20 cellular contexts compared by ENCODE assay signal in the genomic region with DNA sequence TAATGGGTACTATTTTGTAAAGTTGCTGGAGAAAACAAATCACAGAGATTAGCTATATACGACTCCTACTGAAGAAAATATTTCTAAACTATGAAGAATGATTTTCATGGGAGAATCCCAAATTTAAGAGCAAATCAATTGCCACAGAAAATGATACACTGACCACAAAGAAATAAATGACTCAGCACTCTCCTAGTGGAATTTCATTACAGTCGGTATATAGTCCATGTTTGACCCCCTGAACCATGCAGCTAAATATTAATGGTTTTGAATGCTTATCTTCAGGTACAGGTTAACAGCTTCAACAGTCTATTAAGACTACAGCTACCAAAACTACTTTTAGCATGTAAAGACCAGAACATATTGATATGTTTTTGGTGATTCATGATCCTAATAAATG.
DNase-seq lines count a peak whose midpoint lies in the region; ATAC-seq, FAIRE-seq and TF ChIP-seq lines count a peak whose summit lies in the region.
"Had no signal": no experiment of that assay in that cellular context is flagged by ENCODE, and none has a peak within 500 bp of the region (broad histone marks: within the 10 kb centered on the region; RNA-seq: fewer than 3 reads in every experiment).

No MANE protein-coding gene starts in this region.

- H4K20me1 ChIP-seq in osteoblast (ENCODE audit: insufficient read depth, low read length) = no peaks in the 10 kb centered on the region
- H4K20me1 ChIP-seq: BLaER1 treated with 17β-estradiol and CSF1 and Interleukin-3, amounts not matched to agents 10 nM and 100 nM had no signal

- TF ChIP-seq EP300 in A549 (IDR thresholded peaks at IDR 0.05) = no peak

- no peaks in the 10 kb centered on the region for H3K27me3 ChIP-seq in osteoblast (ENCODE audit: insufficient read depth, low read length)
- H3K27me3 ChIP-seq: BLaER1 treated with 17β-estradiol and CSF1 and Interleukin-3, amounts not matched to agents 10 nM and 100 nM had no signal

- H3K4me3 ChIP-seq in A549 (no peak overlapping the region), osteoblast (ENCODE audit: insufficient read depth, low read length) (no peak overlapping the region)
- H3K4me3 ChIP-seq: BLaER1 treated with 17β-estradiol and CSF1 and Interleukin-3, amounts not matched to agents 10 nM and 100 nM had no signal

- H3K79me2 ChIP-seq in osteoblast (ENCODE audit: insufficient read depth, low read length) = no peaks in the 10 kb centered on the region

- no peak for TF ChIP-seq POLR2A in A549 (IDR thresholded peaks at IDR 0.05; ENCODE audit: low read length)
- no peak for TF ChIP-seq POLR2A in H54 (IDR thresholded peaks at IDR 0.05; ENCODE audit: low read depth, low read length)

- POLR2A ChIA-PET in A549 (lab: Yijun Ruan, JAX) = no interaction called here

- H3K9me3 ChIP-seq in A549 = no peaks in the 10 kb centered on the region
- no peaks in the 10 kb centered on the region for H3K9me3 ChIP-seq in osteoblast (ENCODE audit: low read depth, low read length)
- H3K9me3 ChIP-seq: BLaER1 treated with 17β-estradiol and CSF1 and Interleukin-3, amounts not matched to agents 10 nM and 100 nM had no signal

- peaks cover 26% of the 10 kb centered on the region for H3K36me3 ChIP-seq in osteoblast (ENCODE audit: insufficient read depth, low read length)

- no peak for FAIRE-seq in A549 (lab: Jason Lieb, UNC)
- FAIRE-seq in H54 (lab: Jason Lieb, UNC) = peak; percentile 36
- FAIRE-seq: GM12891, GM18507, HTR-8/SVneo had no signal

- no peak overlapping the region for H2AFZ ChIP-seq in osteoblast (ENCODE audit: low read length)

- 0 out of 6 replicates have a peak overlapping the region, but pooled peaks of 1 of the 2 experiments have one; percentile 26 for H3K27ac ChIP-seq in A549
- no peak overlapping the region for H3K27ac ChIP-seq in osteoblast (ENCODE audit: low read depth, low read length)
- H3K27ac ChIP-seq: BLaER1 treated with 17β-estradiol and CSF1 and Interleukin-3, amounts not matched to agents 10 nM and 100 nM had no signal

- no peak overlapping the region for H3K4me2 ChIP-seq in A549
- H3K4me2 ChIP-seq in osteoblast (ENCODE audit: insufficient read depth, low read length) = no peak overlapping the region
- H3K4me2 ChIP-seq: BLaER1 treated with 17β-estradiol and CSF1 and Interleukin-3, amounts not matched to agents 10 nM and 100 nM had no signal

- ATAC-seq in A549 = no peak
- ATAC-seq: CD8-positive, alpha-beta T cell had no signal

- H3K4me1 ChIP-seq in A549 (no peaks in the 10 kb centered on the region), osteoblast (ENCODE audit: insufficient read depth, low read length) (no peaks in the 10 kb centered on the region)
- H3K4me1 ChIP-seq: BLaER1 treated with 17β-estradiol and CSF1 and Interleukin-3, amounts not matched to agents 10 nM and 100 nM had no signal

- CTCF ChIA-PET in A549 (lab: Yijun Ruan, JAX) = interaction anchor here (1.2 kb wide), 1 partner anchor 57 kb away, joined by 3 read pairs; no protein-coding TSS in a partner anchor

- TF ChIP-seq RAD21 in A549 (conservative IDR thresholded peaks at IDR 0.05 in 1 of 2, IDR thresholded peaks at IDR 0.05 in 1 of 2) = no peak

- TF ChIP-seq CTCF in A549 (IDR thresholded peaks at IDR 0.05) (no peak), osteoblast (IDR thresholded peaks at IDR 0.05; ENCODE audit: extremely low read depth, low read depth, low read length) (no peak), GM10266 (IDR thresholded peaks at IDR 0.05; ENCODE audit: control insufficient read depth, insufficient read depth, low read depth, missing control alignments) (no peak)

- 82% methylated on average over 2 of the region's 2 CpGs for WGBS in A549 (ENCODE audit: missing lambda C conversion rate)

- DNase-seq in A549 (ENCODE audit: low read depth in 1 of 2, low spot score in 1 of 2) = no peak
- DNase-seq in H54 (ENCODE audit: insufficient read length, low spot score) = no peak
- DNase-seq in amniotic epithelial cell (ENCODE audit: low read depth) = peak; percentile 5
- peak; percentile 78 for DNase-seq in osteoblast (ENCODE audit: insufficient read length, low spot score, missing footprints)
- no peak for DNase-seq in kidney tubule cell (ENCODE audit: low spot score)
- no peak for DNase-seq in NCI-H446 treated with DMSO at 0.1 percent for 48 hours (lab: John Stamatoyannopoulos, UW)
- DNase-seq in GM10266 (ENCODE audit: extremely low spot score) = no peak
- DNase-seq: 8988T; Calu3; CD8-positive, alpha-beta T cell; DMS 273 treated with DMSO at 0.1 percent for 48 hours; DMS53; DND-41; EL; GOT3; H9 had no signal

TF ChIP-seq in A549, 52 proteins besides CTCF, POLR2A, EP300 and RAD21:
- TF ChIP-seq USF2 (IDR thresholded peaks at IDR 0.05) (no peak), MAFK (IDR thresholded peaks at IDR 0.05; ENCODE audit: partially characterized antibody) (peak; percentile 47), CHD4 (IDR thresholded peaks at IDR 0.05; ENCODE audit: borderline replicate concordance) (no peak), NFE2L2 (conservative IDR thresholded peaks at IDR 0.05; ENCODE audit: low read length) (0 out of 2 replicates have a peak, but pooled peaks have one; percentile 13), HEYL (CRISPR knock-in tag; IDR thresholded peaks at IDR 0.05) (no peak), FOSB (CRISPR knock-in tag; IDR thresholded peaks at IDR 0.05) (no peak)

Comparison
In these comparisons a context has a peak if more than half of its experiments do, and no peak if none do; other contexts are left out.
1. DNase-seq: peak in amniotic epithelial cell (single experiment) and osteoblast (single experiment); none in A549 (0 of 2), H54 (single experiment), kidney tubule cell (single experiment), NCI-H446 treated with DMSO at 0.1 percent for 48 hours (single experiment) and GM10266 (single experiment).